ENCODE assay signal across 29 cellular contexts in the genomic region with DNA sequence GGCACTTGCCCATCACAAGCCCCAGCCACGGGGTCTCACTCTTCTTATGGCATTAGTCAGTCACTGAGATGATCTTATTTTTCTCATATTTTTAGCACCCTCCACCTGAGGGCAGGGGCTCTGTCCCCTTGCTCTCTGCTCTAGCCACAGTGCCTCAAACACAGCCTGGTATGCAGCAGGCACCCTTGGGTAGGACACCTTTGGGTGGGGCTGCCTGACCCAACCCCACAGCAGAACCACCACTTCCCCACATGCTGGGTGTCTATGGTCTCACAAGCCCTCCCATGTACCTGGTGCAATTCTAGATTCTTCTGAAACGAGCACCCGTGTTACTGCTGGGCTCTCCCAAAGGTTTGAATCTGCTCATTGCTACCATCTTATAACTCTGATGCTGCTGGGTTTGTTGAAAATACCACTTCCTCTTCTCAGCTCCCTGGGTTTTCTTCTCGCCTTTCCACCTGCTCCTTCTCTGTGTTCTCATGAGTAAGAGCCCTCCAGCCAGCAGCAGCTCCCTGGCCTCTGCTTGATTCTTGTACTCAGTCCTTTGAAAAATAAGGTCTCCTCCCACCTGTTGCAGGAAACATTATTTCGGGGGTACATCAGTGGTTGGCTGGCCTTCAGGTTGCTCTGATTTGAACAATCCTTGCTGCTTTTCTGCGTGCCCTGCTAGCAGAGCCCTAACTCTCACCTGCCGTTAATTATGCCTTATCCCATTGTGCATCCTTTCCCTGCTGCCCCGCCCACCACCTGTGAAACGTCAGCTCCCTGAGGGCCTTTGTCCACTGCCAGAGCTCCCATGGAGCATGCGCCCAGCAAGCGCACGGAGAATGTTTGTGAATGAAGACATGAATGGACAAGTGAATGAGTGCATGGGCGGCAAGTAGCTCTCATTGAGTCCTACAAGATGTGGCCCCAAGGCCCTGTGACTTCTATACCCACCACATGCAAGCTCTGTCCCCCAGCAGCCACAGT.
DNase-seq lines count a peak whose midpoint lies in the region; ATAC-seq and TF ChIP-seq lines count a peak whose summit lies in the region.
"Had no signal": no experiment of that assay in that cellular context is flagged by ENCODE, and none has a peak within 500 bp of the region (broad histone marks: within the 10 kb centered on the region; RNA-seq: fewer than 3 reads in every experiment).

No MANE protein-coding gene starts in this region.

- H3K27me3 Mint-ChIP-seq in glutamatergic neuron (ENCODE audit: unreplicated experiment): peaks cover 4% of the 10 kb centered on the region
- H3K27me3 Mint-ChIP-seq: progenitor cell of endocrine pancreas had no signal

- no peak overlapping the region for H3K14ac ChIP-seq in neuronal stem cell (ENCODE audit: low read length)

- H3K27ac ChIP-seq in neuronal stem cell (replicated peaks; ENCODE audit: low read length): no peak overlapping the region
- H3K27ac ChIP-seq: C4-2B, esophagus squamous epithelium, right lobe of liver, SK-N-MC, suprapubic skin had no signal

- no peak overlapping the region for H3K4me2 ChIP-seq in neuronal stem cell (ENCODE audit: insufficient read depth, low read length, poor library complexity, severe bottlenecking)
- H3K4me2 ChIP-seq: GM23338 had no signal

- H4K8ac ChIP-seq in neuronal stem cell (ENCODE audit: low read depth, low read length): no peak overlapping the region

- DNase-seq in COR-L47 (lab: John Stamatoyannopoulos, UW) (peak; percentile 18), RPMI8226 (peak; percentile 55), neuronal stem cell (ENCODE audit: low spot score) (no peak), HuH-7 (ENCODE audit: low spot score) (no peak), glutamatergic neuron (no peak)
- DNase-seq in Jurkat, Clone E6-1 (ENCODE audit: low read depth, low spot score): peak; percentile 14
- DNase-seq: activated CD4-positive, alpha-beta T cell treated with anti-CD3 and anti-CD28 coated beads for 1 hour; activated CD8-positive, alpha-beta T cell treated with anti-CD3 and anti-CD28 coated beads for 36 hours; aorta; endodermal cell; esophagus squamous epithelium; hypothalamus; MM.1S; NCI-H1436; NCI-H2171 treated with DMSO at 0.1 percent for 48 hours; NCI-H526; right lobe of liver; stimulated activated CD4-positive, alpha-beta T cell treated with anti-CD3 and anti-CD28 coated beads, Interleukin-4, amount 100 ng/mL, for 24 hours; stimulated activated naive CD4-positive, alpha-beta T cell had no signal

- H2AFZ ChIP-seq in neuronal stem cell (ENCODE audit: low read length): no peak overlapping the region
- H2AFZ ChIP-seq: GM23338 had no signal

- no peak overlapping the region for H2BK5ac ChIP-seq in neuronal stem cell (ENCODE audit: low read length)

- no peak overlapping the region for H3K23ac ChIP-seq in neuronal stem cell (ENCODE audit: low read depth, low read length, poor library complexity)

- H3K36me3 ChIP-seq in neuronal stem cell (replicated peaks in 1 of 2; ENCODE audit: control insufficient read depth in 2 of 2, insufficient read depth in 2 of 2, low read length in 2 of 2): no peaks in the 10 kb centered on the region
- H3K36me3 ChIP-seq: esophagus squamous epithelium, right lobe of liver, suprapubic skin had no signal

- peaks cover 8% of the 10 kb centered on the region for H3K36me3 Mint-ChIP-seq in glutamatergic neuron (ENCODE audit: unreplicated experiment)
- H3K36me3 Mint-ChIP-seq: activated naive CD4-positive, alpha-beta T cell treated with anti-CD3 and anti-CD28 coated beads, Interleukin-2, amount 50 U/mL, for 24 hours; memory B cell had no signal

- no CpG with 5 or more reads among the region's 13 CpGs for WGBS in neuronal stem cell (ENCODE audit: extremely low coverage in 2 of 2, insufficient read length in 2 of 2, insufficient replicate concordance in 1 of 2), 2 donors

- no peak overlapping the region for H3K4me3 ChIP-seq in Jurkat, Clone E6-1 (ENCODE audit: low read length)
- H3K4me3 ChIP-seq in neuronal stem cell (ENCODE audit: low read length in 2 of 2): no peak overlapping the region
- H3K4me3 ChIP-seq: esophagus squamous epithelium, GM23338, right lobe of liver, SK-N-MC, suprapubic skin had no signal

- H3K79me1 ChIP-seq in neuronal stem cell (ENCODE audit: low read depth, low read length): no peaks in the 10 kb centered on the region

- peaks cover 0 to 7% of the 10 kb centered on the region in 2 donors for H3K4me1 ChIP-seq in neuronal stem cell (ENCODE audit: control insufficient read depth in 2 of 2, insufficient read depth in 1 of 2, low read depth in 1 of 2, low read length in 2 of 2)
- H3K4me1 ChIP-seq: esophagus squamous epithelium, right lobe of liver, suprapubic skin had no signal

- no peak overlapping the region for H3K4me3 Mint-ChIP-seq in glutamatergic neuron (ENCODE audit: unreplicated experiment)
- H3K4me3 Mint-ChIP-seq: activated CD8-positive, alpha-beta T cell treated with anti-CD3 and anti-CD28 coated beads for 36 hours; activated naive CD4-positive, alpha-beta T cell treated with anti-CD3 and anti-CD28 coated beads, Interleukin-2, amount 50 U/mL, for 24 hours; endodermal cell; GM23338; memory B cell; T-helper 1 cell treated with Interleukin-12 subunit alpha and Interleukin-12 subunit beta and Interleukin-4 antibody, amounts not matched to agents 30 μg/mL and 1 μg/mL, for 36 hours had no signal

- H3K18ac ChIP-seq in neuronal stem cell (ENCODE audit: low read length): peak overlapping the region; percentile 86

- H3K27me3 ChIP-seq in neuronal stem cell (ENCODE audit: control insufficient read depth in 3 of 3, insufficient read depth in 3 of 3, low read depth in 1 of 3, low read length in 3 of 3): no peaks in the 10 kb centered on the region
- H3K27me3 ChIP-seq: right lobe of liver, suprapubic skin had no signal

- no peak overlapping the region for H2BK120ac ChIP-seq in neuronal stem cell (ENCODE audit: low read depth, low read length)

- H4K91ac ChIP-seq in neuronal stem cell (ENCODE audit: low read depth, low read length, poor library complexity): no peak overlapping the region

- H3K4me1 Mint-ChIP-seq in glutamatergic neuron (ENCODE audit: low read depth, unreplicated experiment): no peaks in the 10 kb centered on the region
- H3K4me1 Mint-ChIP-seq: endodermal cell, GM23338 had no signal

- H3K9me3 ChIP-seq in neuronal stem cell (replicated peaks in 1 of 2; ENCODE audit: control insufficient read depth in 2 of 2, insufficient read depth in 1 of 2, low read depth in 1 of 2, low read length in 2 of 2): peaks cover 0 to 2% of the 10 kb centered on the region in 2 donors
- H3K9me3 ChIP-seq: esophagus squamous epithelium, right lobe of liver, suprapubic skin had no signal

- no peak overlapping the region for H2BK15ac ChIP-seq in neuronal stem cell (ENCODE audit: low read length)

- no peak overlapping the region for H3K27ac Mint-ChIP-seq in glutamatergic neuron (ENCODE audit: unreplicated experiment)
- H3K27ac Mint-ChIP-seq: activated CD8-positive, alpha-beta T cell treated with anti-CD3 and anti-CD28 coated beads for 36 hours; activated naive CD4-positive, alpha-beta T cell treated with anti-CD3 and anti-CD28 coated beads, Interleukin-2, amount 50 U/mL, for 24 hours; activated T-helper 2 cell treated with anti-CD3 and anti-CD28 coated beads, Interferon-gamma antibody, Interleukin-2, Interleukin-4, amounts not matched to agents 10 μg/mL and 5 μg/mL and 100 μg/mL, durations not matched to agents 14 hours and 24 hours and 36 hours; endodermal cell; GM23338; memory B cell; progenitor cell of endocrine pancreas; T-helper 1 cell treated with Interleukin-12 subunit alpha and Interleukin-12 subunit beta and Interleukin-4 antibody, amounts not matched to agents 30 μg/mL and 1 μg/mL, for 36 hours had no signal

- H3K9me3 Mint-ChIP-seq in glutamatergic neuron (ENCODE audit: unreplicated experiment): peaks cover 17% of the 10 kb centered on the region
- H3K9me3 Mint-ChIP-seq: activated CD8-positive, alpha-beta T cell treated with anti-CD3 and anti-CD28 coated beads for 36 hours; activated naive CD4-positive, alpha-beta T cell treated with anti-CD3 and anti-CD28 coated beads, Interleukin-2, amount 50 U/mL, for 24 hours; activated T-helper 2 cell treated with anti-CD3 and anti-CD28 coated beads, Interferon-gamma antibody, Interleukin-2, Interleukin-4, amounts not matched to agents 10 μg/mL and 5 μg/mL and 100 μg/mL, durations not matched to agents 14 hours and 24 hours and 36 hours; memory B cell; T-helper 1 cell treated with Interleukin-12 subunit alpha and Interleukin-12 subunit beta and Interleukin-4 antibody, amounts not matched to agents 30 μg/mL and 1 μg/mL, for 36 hours had no signal

- ATAC-seq in SK-N-SH treated with all-trans-retinoic acid at 6 μM for 48 hours: no peak
- ATAC-seq: activated CD8-positive, alpha-beta T cell treated with anti-CD3 and anti-CD28 coated beads for 36 hours; GM23338 had no signal

- no peak for TF ChIP-seq CTCF in glutamatergic neuron (IDR thresholded peaks at IDR 0.05; ENCODE audit: partially characterized antibody, unreplicated experiment)

- H3K4ac ChIP-seq in neuronal stem cell (ENCODE audit: low read length): no peak overlapping the region

- peak overlapping the region; percentile 54 for H2AK5ac ChIP-seq in neuronal stem cell (ENCODE audit: low read depth, low read length)

- peak overlapping the region; percentile 63 for H3K9ac ChIP-seq in neuronal stem cell (ENCODE audit: low read depth, low read length, poor library complexity)

- no peak overlapping the region for H2BK12ac ChIP-seq in neuronal stem cell (ENCODE audit: low read length)

TF ChIP-seq in SK-N-SH treated with all-trans-retinoic acid at 6 μM for 48 hours, 23 proteins besides CTCF, POLR2A, EP300 and RAD21:
- TF ChIP-seq SNAI2 (CRISPR knock-in tag; IDR thresholded peaks at IDR 0.05) (no peak), GLIS3 (CRISPR knock-in tag; IDR thresholded peaks at IDR 0.05) (no peak), TOX (CRISPR knock-in tag; IDR thresholded peaks at IDR 0.05; ENCODE audit: borderline replicate concordance) (no peak)
- TF ChIP-seq, protein P1, sequence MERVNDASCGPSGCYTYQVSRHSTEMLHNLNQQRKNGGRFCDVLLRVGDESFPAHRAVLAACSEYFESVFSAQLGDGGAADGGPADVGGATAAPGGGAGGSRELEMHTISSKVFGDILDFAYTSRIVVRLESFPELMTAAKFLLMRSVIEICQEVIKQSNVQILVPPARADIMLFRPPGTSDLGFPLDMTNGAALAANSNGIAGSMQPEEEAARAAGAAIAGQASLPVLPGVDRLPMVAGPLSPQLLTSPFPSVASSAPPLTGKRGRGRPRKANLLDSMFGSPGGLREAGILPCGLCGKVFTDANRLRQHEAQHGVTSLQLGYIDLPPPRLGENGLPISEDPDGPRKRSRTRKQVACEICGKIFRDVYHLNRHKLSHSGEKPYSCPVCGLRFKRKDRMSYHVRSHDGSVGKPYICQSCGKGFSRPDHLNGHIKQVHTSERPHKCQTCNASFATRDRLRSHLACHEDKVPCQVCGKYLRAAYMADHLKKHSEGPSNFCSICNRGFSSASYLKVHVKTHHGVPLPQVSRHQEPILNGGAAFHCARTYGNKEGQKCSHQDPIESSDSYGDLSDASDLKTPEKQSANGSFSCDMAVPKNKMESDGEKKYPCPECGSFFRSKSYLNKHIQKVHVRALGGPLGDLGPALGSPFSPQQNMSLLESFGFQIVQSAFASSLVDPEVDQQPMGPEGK (CRISPR knock-in tag; IDR thresholded peaks at IDR 0.05; ENCODE audit: borderline replicate concordance): no peak
TF ChIP-seq in SK-N-SH treated with all-trans-retinoic acid at 6 μM for 48 hours: peak in this region for 0.

Comparison
In these comparisons a context has a peak if more than half of its experiments do, and no peak if none do; other contexts are left out.
1. DNase-seq: peak in COR-L47 (single experiment), Jurkat, Clone E6-1 (single experiment) and RPMI8226 (single experiment); none in neuronal stem cell (single experiment), HuH-7 (single experiment) and glutamatergic neuron (single experiment).